In genomic region chr19:10380311-10381102, GRCh38 we compare ENCODE assay signal across 8 cellular contexts. TPM values are rescaled to one million over a fixed set of nuclear protein-coding genes. Genes with fewer than 3 reads are reported as not detected.
A peak's percentile ranks its signal among the peaks of the same experiment; 100 is the strongest.
DNase-seq lines count a peak whose midpoint lies in the region; ATAC-seq, FAIRE-seq and TF ChIP-seq lines count a peak whose summit lies in the region.

TYK2 (minus strand) TSS chr19:10380572; CDS start chr19:10378406, 2,166 bp downstream.

- WGBS in adipose tissue, 3 donors: 0 to 1% (median 0%) methylated on average over 56 to 58 of the region's 58 CpGs
- no CpG with 5 or more reads among the region's 58 CpGs for WGBS in trophoblast cell (ENCODE audit: extremely low coverage, insufficient coverage, insufficient read length)
- WGBS in transverse colon (ENCODE audit: low coverage in 1 of 2), 2 donors: 0% methylated on average over 2 to 54 of the region's 58 CpGs

- POLR2A ChIA-PET in T-cell (lab: Charles Lee): interaction anchor here in 1 of 2 donors (1.0 kb wide), 1 partner anchor 92 kb away, joined by 5 read pairs; no protein-coding TSS in a partner anchor

- H2AFZ ChIP-seq in trophoblast cell (ENCODE audit: insufficient read depth, low read length, poor library complexity): peak within 1 kb of the TSS; percentile 75

- no peak within 1 kb of the TSS for H3K23ac ChIP-seq in trophoblast cell (ENCODE audit: low read length)

- TF ChIP-seq CTCF in cardiac muscle cell (IDR thresholded peaks at IDR 0.05; ENCODE audit: low read depth, low read length): no peak
- TF ChIP-seq CTCF in transverse colon (IDR thresholded peaks at IDR 0.05): no peak

- H3K79me2 ChIP-seq in trophoblast cell (ENCODE audit: control insufficient read depth, insufficient read depth, low read length, poor library complexity): peaks cover 6% of the 10 kb centered on the region

- CTCF ChIA-PET in T-cell (lab: Charles Lee): interaction anchor here in 1 of 2 donors (0.6 to 1.8 kb wide), 13 partner anchors 8 to 185 kb away, joined by 3 to 13 read pairs (median 4); partner anchors contain the start of genes ICAM1 and ICAM5

- H2BK12ac ChIP-seq in trophoblast cell (ENCODE audit: low read length): no peak within 1 kb of the TSS

- H3K27me3 Mint-ChIP-seq in T-cell: no peaks in the 10 kb centered on the region

- H2BK120ac ChIP-seq in trophoblast cell (ENCODE audit: insufficient read depth, low read length, poor library complexity): peak within 1 kb of the TSS; percentile 33

- peak within 1 kb of the TSS; percentile 63 for H4K12ac ChIP-seq in trophoblast cell (ENCODE audit: low read depth, low read length)

- H3K4me3 ChIP-seq in cardiac muscle cell (peak within 1 kb of the TSS; percentile 66), trophoblast cell (ENCODE audit: low read depth, low read length) (peak within 1 kb of the TSS; percentile 89), transverse colon (peak within 1 kb of the TSS; percentile 57 to 88 (median 86))

- peak within 1 kb of the TSS; percentile 85 to 95 (median 94) for H3K4me3 Mint-ChIP-seq in T-cell

- in situ Hi-C loops in transverse colon (cut with MboI; ENCODE audit: low pct_ligation_motif_present in 1 of 4, low pct_unique_long_range_greater_than_20kb in 1 of 4, low sequenced_read_pairs in 3 of 4): loop anchor here (5.0 to 25.0 kb wide), 2 partner anchors 113 to 443 kb away; partner anchors contain the start of gene OLFM2 (in 3 of the 4)

- intact Hi-C loops in transverse colon (cut with DNase I; ENCODE audit: low total_unique reads): no loop called here

- H3K36me3 Mint-ChIP-seq in T-cell: peaks cover 12% of the 10 kb centered on the region

- peaks cover 2% of the 10 kb centered on the region for H3K36me3 ChIP-seq in cardiac muscle cell
- H3K36me3 ChIP-seq in trophoblast cell (ENCODE audit: control insufficient read depth in 1 of 2, insufficient read depth in 2 of 2, low read length in 2 of 2): peaks cover 9% of the 10 kb centered on the region in 2 experiments
- H3K36me3 ChIP-seq in transverse colon: peaks cover 0 to 5% (median 0%) of the 10 kb centered on the region in 4 donors

- H3K27ac ChIP-seq in adipose tissue (ENCODE audit: low read depth, low read length) (peak within 1 kb of the TSS; percentile 5), cardiac muscle cell (peak within 1 kb of the TSS; percentile 2), trophoblast cell (ENCODE audit: low read depth, low read length) (peak within 1 kb of the TSS; percentile 51), transverse colon (peak within 1 kb of the TSS; percentile 84 to 91 (median 88))

- no peak within 1 kb of the TSS for H2AK5ac ChIP-seq in trophoblast cell (ENCODE audit: low read length)

- H3K9me3 ChIP-seq in cardiac muscle cell (ENCODE audit: low read depth): no peaks in the 10 kb centered on the region
- no peaks in the 10 kb centered on the region for H3K9me3 ChIP-seq in trophoblast cell (ENCODE audit: insufficient read depth, low read depth, low read length)
- H3K9me3 ChIP-seq in transverse colon: no peaks in the 10 kb centered on the region

- peak; percentile 100 for FAIRE-seq in GM12891 (lab: Jason Lieb, UNC)

- H3K18ac ChIP-seq in trophoblast cell (ENCODE audit: low read length): peak within 1 kb of the TSS; percentile 91

- no peak for TF ChIP-seq EP300 in transverse colon (IDR thresholded peaks at IDR 0.05; ENCODE audit: low read depth)

- H2BK5ac ChIP-seq in trophoblast cell (ENCODE audit: low read depth, low read length, poor library complexity): peak within 1 kb of the TSS; percentile 55

- H3K27ac Mint-ChIP-seq in T-cell: peak within 1 kb of the TSS; percentile 84 to 87

- peak; percentile 99 for DNase-seq in GM12891 (ENCODE audit: insufficient read length, low spot score)
- peak; percentile 96 for DNase-seq in NCI-H1436 treated with DMSO at 0.1 percent for 48 hours (lab: John Stamatoyannopoulos, UW)
- peak; percentile 88 to 96 (median 93) for DNase-seq in T-cell
- DNase-seq in cardiac muscle cell (ENCODE audit: low read depth in 1 of 2, low spot score in 1 of 2): peak; percentile 97 to 99
- peak; percentile 99 for DNase-seq in trophoblast cell
- peak; percentile 98 for DNase-seq in transverse colon

- H3K9ac ChIP-seq in trophoblast cell (ENCODE audit: low read length): peak within 1 kb of the TSS; percentile 89

- H3K79me1 ChIP-seq in trophoblast cell (ENCODE audit: low read length): peaks cover 8% of the 10 kb centered on the region

- no peaks in the 10 kb centered on the region for H3K27me3 ChIP-seq in cardiac muscle cell
- no peaks in the 10 kb centered on the region for H3K27me3 ChIP-seq in trophoblast cell (ENCODE audit: insufficient read depth, low read length)
- H3K27me3 ChIP-seq in transverse colon: no peaks in the 10 kb centered on the region

- H4K91ac ChIP-seq in trophoblast cell (ENCODE audit: low read depth, low read length): peak within 1 kb of the TSS; percentile 63

- peaks cover 22 to 26% (median 25%) of the 10 kb centered on the region in 3 donors for H3K4me1 Mint-ChIP-seq in T-cell

- H3K4me1 ChIP-seq in cardiac muscle cell (ENCODE audit: low read depth) (no peaks in the 10 kb centered on the region), trophoblast cell (ENCODE audit: control insufficient read depth in 1 of 2, insufficient read depth in 2 of 2, low read length in 2 of 2) (peaks cover 3 to 7% of the 10 kb centered on the region in 2 experiments), transverse colon (peaks cover 9 to 21% (median 14%) of the 10 kb centered on the region in 4 donors)

- TF ChIP-seq POLR2A in GM12891 (IDR thresholded peaks at IDR 0.05; ENCODE audit: low read depth, low read length) (peak; percentile 85), transverse colon (IDR thresholded peaks at IDR 0.05) (peak; percentile 81)

- ATAC-seq in HG02840 (IDR thresholded peaks at IDR 0.05; ENCODE audit: low FRiP score, unreplicated experiment) (peak; percentile 92), T-cell (replicated peaks in 1 of 4) (peak; percentile 94 to 97 (median 96))

- H4K8ac ChIP-seq in trophoblast cell (ENCODE audit: low read depth, low read length): peak within 1 kb of the TSS; percentile 89

- H3K4ac ChIP-seq in trophoblast cell (ENCODE audit: low read depth, low read length): peak within 1 kb of the TSS; percentile 38

- no peaks in the 10 kb centered on the region for H3K9me3 Mint-ChIP-seq in T-cell

- H3K4me2 ChIP-seq in trophoblast cell (ENCODE audit: low read length): peak within 1 kb of the TSS; percentile 91

- H3K14ac ChIP-seq in trophoblast cell (ENCODE audit: low read length): peak within 1 kb of the TSS; percentile 81

TF ChIP-seq in GM12891, 5 proteins besides CTCF, POLR2A, EP300 and RAD21:
- TF ChIP-seq TAF1 (IDR thresholded peaks at IDR 0.05; ENCODE audit: low read depth, low read length): peak; percentile 69
- no peak; the same call in 1 of the 2 replicates for TF ChIP-seq SPI1 (IDR thresholded peaks at IDR 0.05; ENCODE audit: low read depth, low read length)
- TF ChIP-seq POLR2AphosphoS5 (IDR thresholded peaks at IDR 0.05; ENCODE audit: low read depth, low read length): peak; percentile 69
- no peak for TF ChIP-seq PAX5 (IDR thresholded peaks at IDR 0.05; ENCODE audit: insufficient read depth, low read length, severe bottlenecking)
- TF ChIP-seq POU2F2 (IDR thresholded peaks at IDR 0.05; ENCODE audit: low read depth, low read length): peak; percentile 65; the same call in 1 of the 2 replicates

RNA-seq across cellular contexts. Expression of gene TYK2, which starts in this region (rescaled TPM):
- polyA plus RNA-seq in GM12891 (2012; ENCODE audit: low read depth, missing spikeins): 248 TPM
- total RNA-seq in T-cell: 100 to 1,000 TPM; 277 to 346 (median 323) TPM
- 100 to 1,000 TPM in 2 of 3 donors, 10 to 100 TPM in 1; 59.0 to 141 (median 106) TPM for polyA plus RNA-seq in adipose tissue
- total RNA-seq in cardiac muscle cell: 126 and 135 TPM in 2 replicates
- polyA plus RNA-seq in cardiac muscle cell: 142 and 148 TPM in 2 replicates
- 62.0 and 64.7 TPM in 2 replicates for polyA plus RNA-seq in trophoblast cell (2013)
- total RNA-seq in transverse colon: 100 to 1,000 TPM; 111 to 463 (median 201) TPM

Comparison
In these comparisons a context has a peak if more than half of its experiments do, and no peak if none do; other contexts are left out.
1. Peak in every context shown above with its lines: DNase-seq, ATAC-seq, H3K4me3 ChIP-seq and H3K27ac ChIP-seq.
2. H3K27ac ChIP-seq: peak in every context shown above with its lines; median percentile 88 in transverse colon; 51 in trophoblast cell; 5 in adipose tissue; 2 in cardiac muscle cell.